Comparison of ENCODE assay signal across 21 cellular contexts in genomic region chr16:53692146-53692545, GRCh38. TPM values are rescaled to one million over a fixed set of nuclear protein-coding genes. Genes with fewer than 3 reads are reported as not detected.
DNase-seq lines count a peak whose midpoint lies in the region; ATAC-seq and TF ChIP-seq lines count a peak whose summit lies in the region.
"Had no signal": no experiment of that assay in that cellular context is flagged by ENCODE, and none has a peak within 500 bp of the region (broad histone marks: within the 10 kb centered on the region; RNA-seq: fewer than 3 reads in every experiment).

No MANE protein-coding gene starts in this region.

- no peaks in the 10 kb centered on the region for H3K9me2 ChIP-seq in PC-9 (ENCODE audit: insufficient read depth)

- CTCF ChIA-PET in PC-9 (lab: Charles Lee): interaction anchor here (0.6 kb wide), 1 partner anchor 10 kb away, joined by 5 read pairs; no protein-coding TSS in a partner anchor
- CTCF ChIA-PET in activated naive CD4-positive, alpha-beta T cell treated with anti-CD3 and anti-CD28 coated beads, Interleukin-2, amount 10 ng/mL, durations not matched to agents 7 days and 5 days (lab: Charles Lee): no interaction called here

- no peaks in the 10 kb centered on the region for H4K20me1 ChIP-seq in PC-9 (ENCODE audit: insufficient read depth)
- H4K20me1 ChIP-seq: BLaER1 treated with 17β-estradiol and CSF1 and Interleukin-3, amounts not matched to agents 10 nM and 100 nM had no signal

- no peak overlapping the region for H3K27ac ChIP-seq in PC-9
- H3K27ac ChIP-seq: BLaER1 treated with 17β-estradiol and CSF1 and Interleukin-3, amounts not matched to agents 10 nM and 100 nM; KMS-11; ovary; Peyer's patch; spleen had no signal

- peaks cover 13% of the 10 kb centered on the region for H3K9me3 Mint-ChIP-seq in nephron progenitor cell
- H3K9me3 Mint-ChIP-seq in activated naive CD8-positive, alpha-beta T cell treated with anti-CD3 and anti-CD28 coated beads, Interleukin-2, amount 50 U/mL, for 24 hours: no peaks in the 10 kb centered on the region
- H3K9me3 Mint-ChIP-seq in activated naive CD4-positive, alpha-beta T cell treated with anti-CD3 and anti-CD28 coated beads, Interleukin-2, amount 10 ng/mL, durations not matched to agents 7 days and 5 days: no peaks in the 10 kb centered on the region
- H3K9me3 Mint-ChIP-seq: central memory CD8-positive, alpha-beta T cell; T-cell had no signal

- DNase-seq in Daoy (ENCODE audit: low read depth) (peak; percentile 15), PC-9 (peak; percentile 21 to 45), ecto neural progenitor cell (ENCODE audit: low spot score) (peak; percentile 52), nephron progenitor cell (peak; percentile 40), left lobe of liver (ENCODE audit: low spot score) (no peak)
- no peak for DNase-seq in activated naive CD8-positive, alpha-beta T cell treated with anti-CD3 and anti-CD28 coated beads, Interleukin-2, amount 50 U/mL, for 24 hours
- DNase-seq in activated naive CD4-positive, alpha-beta T cell treated with anti-CD3 and anti-CD28 coated beads, Interleukin-2, amount 10 ng/mL, durations not matched to agents 7 days and 5 days: no peak
- DNase-seq: activated naive CD4-positive, alpha-beta T cell treated with Interleukin-2 at 50 U/mL for 16 hours; midbrain; NCI-H1436 treated with DMSO at 0.1 percent for 48 hours; NCI-H526; ovary; Peyer's patch; spleen; stimulated activated naive CD8-positive, alpha-beta T cell treated with anti-CD3 and anti-CD28 coated beads, Interleukin-15, Interleukin-2, amounts not matched to agents 100 U/mL and 50 U/mL, for 24 hours; T-cell had no signal

- no peaks in the 10 kb centered on the region for H3K27me3 Mint-ChIP-seq in nephron progenitor cell (ENCODE audit: low read depth, poor library complexity)
- no peaks in the 10 kb centered on the region for H3K27me3 Mint-ChIP-seq in activated naive CD8-positive, alpha-beta T cell treated with anti-CD3 and anti-CD28 coated beads, Interleukin-2, amount 50 U/mL, for 24 hours
- H3K27me3 Mint-ChIP-seq in activated naive CD4-positive, alpha-beta T cell treated with anti-CD3 and anti-CD28 coated beads, Interleukin-2, amount 10 ng/mL, durations not matched to agents 7 days and 5 days: no peaks in the 10 kb centered on the region
- H3K27me3 Mint-ChIP-seq: central memory CD8-positive, alpha-beta T cell; T-cell had no signal

- POLR2A ChIA-PET in PC-9 (lab: Charles Lee; ENCODE audit: unreplicated experiment): no interaction called here

- no peak overlapping the region for H3K27ac Mint-ChIP-seq in nephron progenitor cell
- H3K27ac Mint-ChIP-seq in activated naive CD8-positive, alpha-beta T cell treated with anti-CD3 and anti-CD28 coated beads, Interleukin-2, amount 50 U/mL, for 24 hours: no peak overlapping the region
- no peak overlapping the region for H3K27ac Mint-ChIP-seq in activated naive CD4-positive, alpha-beta T cell treated with anti-CD3 and anti-CD28 coated beads, Interleukin-2, amount 10 ng/mL, durations not matched to agents 7 days and 5 days
- H3K27ac Mint-ChIP-seq: T-cell had no signal

- no peaks in the 10 kb centered on the region for H3K36me3 ChIP-seq in PC-9 (ENCODE audit: low read depth)
- H3K36me3 ChIP-seq: ovary, Peyer's patch had no signal

- BruUV-seq in PC-9 (replicated peaks; lab: Mats Ljungman, UMichigan): no TSS peak

- H3K4me1 ChIP-seq in PC-9 (replicated peaks; ENCODE audit: insufficient read depth): no peaks in the 10 kb centered on the region
- H3K4me1 ChIP-seq: BLaER1 treated with 17β-estradiol and CSF1 and Interleukin-3, amounts not matched to agents 10 nM and 100 nM; Peyer's patch; spleen had no signal

- H3F3A ChIP-seq in PC-9 (ENCODE audit: insufficient read depth, low read depth): no peaks in the 10 kb centered on the region; the same call in 1 of the 2 replicates

- H3K4me1 Mint-ChIP-seq in nephron progenitor cell: peaks cover 5% of the 10 kb centered on the region
- H3K4me1 Mint-ChIP-seq in activated naive CD8-positive, alpha-beta T cell treated with anti-CD3 and anti-CD28 coated beads, Interleukin-2, amount 50 U/mL, for 24 hours: no peaks in the 10 kb centered on the region
- H3K4me1 Mint-ChIP-seq in activated naive CD4-positive, alpha-beta T cell treated with anti-CD3 and anti-CD28 coated beads, Interleukin-2, amount 10 ng/mL, durations not matched to agents 7 days and 5 days: no peaks in the 10 kb centered on the region
- H3K4me1 Mint-ChIP-seq: central memory CD8-positive, alpha-beta T cell; T-cell had no signal

- H3K79me2 ChIP-seq in PC-9 (ENCODE audit: low read depth): no peaks in the 10 kb centered on the region

- intact Hi-C loops in PC-9 (cut with micrococcal nuclease; ENCODE audit: unreplicated experiment): no loop called here

- no peak overlapping the region for H3K4me3 Mint-ChIP-seq in nephron progenitor cell
- no peak overlapping the region for H3K4me3 Mint-ChIP-seq in activated naive CD8-positive, alpha-beta T cell treated with anti-CD3 and anti-CD28 coated beads, Interleukin-2, amount 50 U/mL, for 24 hours
- H3K4me3 Mint-ChIP-seq in activated naive CD4-positive, alpha-beta T cell treated with anti-CD3 and anti-CD28 coated beads, Interleukin-2, amount 10 ng/mL, durations not matched to agents 7 days and 5 days: no peak overlapping the region
- H3K4me3 Mint-ChIP-seq: central memory CD8-positive, alpha-beta T cell; T-cell had no signal

- H2AFZ ChIP-seq in PC-9: no peak overlapping the region

- H3K9me3 ChIP-seq in PC-9 (ENCODE audit: insufficient read depth, low read depth): no peaks in the 10 kb centered on the region
- H3K9me3 ChIP-seq: ovary, Peyer's patch, spleen had no signal

- no peak for ATAC-seq in left lobe of liver
- ATAC-seq in activated naive CD8-positive, alpha-beta T cell treated with anti-CD3 and anti-CD28 coated beads, Interleukin-2, amount 50 U/mL, for 24 hours: no peak
- no peak for ATAC-seq in HG02588 (IDR thresholded peaks at IDR 0.05; ENCODE audit: unreplicated experiment)
- ATAC-seq: activated CD4-positive, CD25-positive, alpha-beta regulatory T cell treated with anti-CD3 and anti-CD28 coated beads, Interleukin-2, amount 50 U/mL, for 24 hours; stimulated activated naive CD8-positive, alpha-beta T cell treated with anti-CD3 and anti-CD28 coated beads, Interleukin-15, Interleukin-2, amounts not matched to agents 100 U/mL and 50 U/mL, for 24 hours; T-cell had no signal

- TF ChIP-seq CTCF in PC-9 (conservative IDR thresholded peaks at IDR 0.05): peak; percentile 61
- peak; percentile 38 for TF ChIP-seq CTCF in nephron progenitor cell (IDR thresholded peaks at IDR 0.05)

- no peak overlapping the region for H3K4me2 ChIP-seq in PC-9
- H3K4me2 ChIP-seq: BLaER1 treated with 17β-estradiol and CSF1 and Interleukin-3, amounts not matched to agents 10 nM and 100 nM; KMS-11 had no signal

- H3K27me3 ChIP-seq in PC-9 (ENCODE audit: insufficient read depth, low read depth): no peaks in the 10 kb centered on the region
- H3K27me3 ChIP-seq: BLaER1 treated with 17β-estradiol and CSF1 and Interleukin-3, amounts not matched to agents 10 nM and 100 nM; ovary; Peyer's patch; spleen had no signal

- H3K36me3 Mint-ChIP-seq in nephron progenitor cell (ENCODE audit: low read depth): peaks cover 48% of the 10 kb centered on the region
- H3K36me3 Mint-ChIP-seq in activated naive CD8-positive, alpha-beta T cell treated with anti-CD3 and anti-CD28 coated beads, Interleukin-2, amount 50 U/mL, for 24 hours (ENCODE audit: low read depth): peaks cover 7% of the 10 kb centered on the region
- H3K36me3 Mint-ChIP-seq in activated naive CD4-positive, alpha-beta T cell treated with anti-CD3 and anti-CD28 coated beads, Interleukin-2, amount 10 ng/mL, durations not matched to agents 7 days and 5 days: peaks cover 5% of the 10 kb centered on the region

- no peak overlapping the region for H3K4me3 ChIP-seq in PC-9
- H3K4me3 ChIP-seq: BLaER1 treated with 17β-estradiol and CSF1 and Interleukin-3, amounts not matched to agents 10 nM and 100 nM; ovary; Peyer's patch; spleen had no signal

RNA-seq across cellular contexts. Expression of gene RPGRIP1L, which starts 11.5 kb away (rescaled TPM):
- total RNA-seq in Daoy (2014; rRNA removed; shearing (Covaris generic)): 4.1 and 5.3 TPM in 2 replicates
- 8.1 and 14.0 TPM in 2 replicates for total RNA-seq in PC-9 (2021)
- 1.1 TPM for total RNA-seq in left lobe of liver

RNA-seq across cellular contexts. Expression of gene FTO, which starts 11.8 kb away (rescaled TPM):
- 37.5 and 38.8 TPM in 2 replicates for total RNA-seq in Daoy (2014; rRNA removed; shearing (Covaris generic))
- total RNA-seq in PC-9 (2021) (49.2 and 58.1 TPM in 2 replicates), left lobe of liver (29.9 TPM)

Comparison
In these comparisons a context has a peak if more than half of its experiments do, and no peak if none do; other contexts are left out.
1. DNase-seq: peak in Daoy (single experiment), PC-9 (2 of 2), ecto neural progenitor cell (single experiment) and nephron progenitor cell (single experiment); none in left lobe of liver (single experiment), activated naive CD8-positive, alpha-beta T cell treated with anti-CD3 and anti-CD28 coated beads, Interleukin-2, amount 50 U/mL, for 24 hours (single experiment) and activated naive CD4-positive, alpha-beta T cell treated with anti-CD3 and anti-CD28 coated beads, Interleukin-2, amount 10 ng/mL, durations not matched to agents 7 days and 5 days (single experiment).